In genomic region chr12:56520025-56520810, GRCh38 we compare ENCODE assay signal across 11 cellular contexts. TPM values are rescaled to one million over a fixed set of nuclear protein-coding genes. Genes with fewer than 3 reads are reported as not detected.
A peak's percentile ranks its signal among the peaks of the same experiment; 100 is the strongest.
DNase-seq lines count a peak whose midpoint lies in the region; ATAC-seq and TF ChIP-seq lines count a peak whose summit lies in the region.
"Had no signal": no experiment of that assay in that cellular context is flagged by ENCODE, and none has a peak within 500 bp of the region (broad histone marks: within the 10 kb centered on the region; RNA-seq: fewer than 3 reads in every experiment).

No MANE protein-coding gene starts in this region.

- TF ChIP-seq CTCF in AG10803 (conservative IDR thresholded peaks at IDR 0.05; ENCODE audit: low read length): no peak
- TF ChIP-seq CTCF in PC-9 (conservative IDR thresholded peaks at IDR 0.05): no peak
- TF ChIP-seq CTCF in fibroblast of mammary gland (conservative IDR thresholded peaks at IDR 0.05; ENCODE audit: control insufficient read depth, insufficient read depth, low read depth, low read length): no peak
- no peak for TF ChIP-seq CTCF in neutrophil (IDR thresholded peaks at IDR 0.05)

- H3K9me2 ChIP-seq in PC-9 (ENCODE audit: insufficient read depth): no peaks in the 10 kb centered on the region

- H3K9me3 ChIP-seq in PC-9 (ENCODE audit: insufficient read depth, low read depth): no peaks in the 10 kb centered on the region
- H3K9me3 ChIP-seq in neutrophil: no peaks in the 10 kb centered on the region
- H3K9me3 ChIP-seq: mucosa of descending colon had no signal

- ATAC-seq in GM18867 (IDR thresholded peaks at IDR 0.05; ENCODE audit: unreplicated experiment) (no peak), HG03378 (IDR thresholded peaks at IDR 0.05; ENCODE audit: unreplicated experiment) (no peak)
- ATAC-seq: effector memory CD8-positive, alpha-beta T cell had no signal

- CTCF ChIA-PET in PC-9 (lab: Charles Lee): no interaction called here

- H3K4me3 ChIP-seq in AG10803 (ENCODE audit: low read length): no peak overlapping the region
- H3K4me3 ChIP-seq in PC-9: no peak overlapping the region
- H3K4me3 ChIP-seq in fibroblast of mammary gland (ENCODE audit: control insufficient read depth, low read depth, low read length): no peak overlapping the region
- peak overlapping the region in 1 of 2 experiments; percentile 54 for H3K4me3 ChIP-seq in neutrophil (ENCODE audit: low read depth in 1 of 2, low read length in 1 of 2)
- H3K4me3 ChIP-seq: mucosa of descending colon had no signal

- DNase-seq in AG10803 (ENCODE audit: low read depth) (peak; percentile 43), PC-9 (peak in 1 of 2 experiments; percentile 37), fibroblast of mammary gland (ENCODE audit: low read depth) (peak; percentile 26), dedifferentiated amniotic fluid mesenchymal stem cell (ENCODE audit: extremely low spot score) (no peak), NCI-H2107 treated with DMSO at 0.1 percent for 48 hours (lab: John Stamatoyannopoulos, UW; ENCODE audit: unreplicated experiment) (no peak)
- DNase-seq: effector memory CD8-positive, alpha-beta T cell; mucosa of descending colon; NCI-H1105 treated with DMSO at 0.1 percent for 48 hours had no signal

- POLR2A ChIA-PET in PC-9 (lab: Charles Lee; ENCODE audit: unreplicated experiment): interaction anchor here (0.6 kb wide), 2 partner anchors 251 to 559 kb away, joined by 3 to 4 read pairs; no protein-coding TSS in a partner anchor

- H3K4me2 ChIP-seq in PC-9: peak overlapping the region; percentile 82

- H2AFZ ChIP-seq in PC-9: no peak overlapping the region

- peak overlapping the region; percentile 95 for H3K27ac ChIP-seq in PC-9
- peak overlapping the region; percentile 77 for H3K27ac ChIP-seq in neutrophil

- peaks cover 49% of the 10 kb centered on the region for H3F3A ChIP-seq in PC-9 (ENCODE audit: insufficient read depth, low read depth)

- intact Hi-C loops in PC-9 (cut with micrococcal nuclease; ENCODE audit: unreplicated experiment): no loop called here

- no peaks in the 10 kb centered on the region for H4K20me1 ChIP-seq in PC-9 (ENCODE audit: insufficient read depth)

- BruUV-seq in PC-9 (replicated peaks; lab: Mats Ljungman, UMichigan): no TSS peak

- H3K4me1 ChIP-seq in PC-9 (replicated peaks; ENCODE audit: insufficient read depth) (peaks cover 63% of the 10 kb centered on the region), neutrophil (ENCODE audit: control insufficient read depth in 1 of 2, insufficient read depth in 1 of 2, low read depth in 1 of 2, low read length in 1 of 2) (peaks cover 43 to 45% of the 10 kb centered on the region in 2 experiments)

- peaks cover 38% of the 10 kb centered on the region for H3K79me2 ChIP-seq in PC-9 (ENCODE audit: low read depth)

- no peaks in the 10 kb centered on the region for H3K27me3 ChIP-seq in PC-9 (ENCODE audit: insufficient read depth, low read depth)
- H3K27me3 ChIP-seq in neutrophil: no peaks in the 10 kb centered on the region

- H3K36me3 ChIP-seq in PC-9 (ENCODE audit: low read depth) (no peaks in the 10 kb centered on the region), neutrophil (no peaks in the 10 kb centered on the region)

RNA-seq across cellular contexts. Expression of gene RBMS2, which starts 1.4 kb away (rescaled TPM):
- 44.7 and 81.8 TPM in 2 replicates for total RNA-seq in PC-9 (2021)

RNA-seq across cellular contexts. Expression of gene GLS2, which starts 32.3 kb away (rescaled TPM):
- 1.3 and 2.9 TPM in 2 replicates for total RNA-seq in PC-9 (2021)

RNA-seq across cellular contexts. Expression of gene SPRYD4, which starts 51.8 kb away (rescaled TPM):
- 3.2 and 3.3 TPM in 2 replicates for total RNA-seq in PC-9 (2021)

Comparison
In these comparisons a context has a peak if more than half of its experiments do, and no peak if none do; other contexts are left out.
1. DNase-seq: peak in AG10803 (single experiment) and fibroblast of mammary gland (single experiment); none in dedifferentiated amniotic fluid mesenchymal stem cell (single experiment) and NCI-H2107 treated with DMSO at 0.1 percent for 48 hours (single experiment).